8 cellular contexts compared by ENCODE assay signal in the genomic region with DNA sequence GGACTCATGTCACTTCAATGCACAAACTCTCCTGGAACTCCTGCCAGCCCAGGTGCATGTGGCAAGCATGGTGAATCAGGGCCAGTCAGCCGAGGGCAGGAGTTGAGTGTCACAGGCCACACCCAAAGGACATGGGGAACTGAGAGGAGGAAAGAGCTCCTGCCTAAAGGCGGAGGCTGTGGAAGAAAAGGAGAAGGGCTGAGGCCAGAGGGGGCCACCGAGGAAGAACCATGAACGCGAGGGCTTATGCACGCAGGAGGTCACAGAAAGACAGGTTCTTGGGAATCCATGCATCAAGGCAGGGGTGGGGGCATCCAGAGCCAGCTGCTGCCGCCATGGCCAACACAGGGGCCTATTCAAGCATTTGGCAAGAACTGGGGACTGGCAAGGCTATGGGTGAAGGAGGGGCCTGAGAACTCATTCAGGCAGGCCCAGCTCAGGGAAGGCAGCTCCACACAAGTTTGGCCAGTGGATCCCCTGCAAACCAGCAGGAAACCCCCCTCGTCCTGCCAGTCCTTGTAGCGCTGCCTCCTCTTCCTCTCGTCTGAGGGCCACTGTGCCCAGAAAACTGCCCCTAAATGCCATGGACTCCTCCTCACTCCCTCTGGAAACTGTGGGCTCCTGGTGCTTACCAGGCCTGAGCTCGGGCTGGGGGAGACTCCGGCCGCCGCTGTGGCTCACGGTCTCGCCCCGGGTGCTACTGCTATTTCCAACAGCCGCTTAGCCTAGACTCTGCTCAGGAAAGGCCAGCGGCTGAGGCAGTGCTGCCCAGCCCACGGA. TPM values are rescaled to one million over a fixed set of nuclear protein-coding genes. Genes with fewer than 3 reads are reported as not detected.
DNase-seq lines count a peak whose midpoint lies in the region; TF ChIP-seq lines count a peak whose summit lies in the region.

No MANE protein-coding gene starts in this region.

- no peaks in the 10 kb centered on the region for H3K9me3 ChIP-seq in ES-I3 (ENCODE audit: control insufficient read depth, insufficient read depth, low read length)
- no peaks in the 10 kb centered on the region for H3K9me3 ChIP-seq in SU-DHL-6 (ENCODE audit: insufficient read depth, low read length)
- H3K9me3 ChIP-seq in left ventricle myocardium inferior (replicated peaks): no peaks in the 10 kb centered on the region

- H3K27me3 ChIP-seq in SU-DHL-6 (ENCODE audit: low read length) (no peaks in the 10 kb centered on the region), left ventricle myocardium inferior (ENCODE audit: low read depth) (no peaks in the 10 kb centered on the region)

- H3K9ac ChIP-seq in ES-I3 (ENCODE audit: low read depth, low read length) (peak overlapping the region; percentile 75; the same call in 1 of the 2 replicates), SU-DHL-6 (ENCODE audit: low read length) (peak overlapping the region; percentile 20; the same call in 1 of the 2 replicates)

- H3K4me2 ChIP-seq in SU-DHL-6 (ENCODE audit: low read depth, low read length, poor library complexity, severe bottlenecking): peak overlapping the region; percentile 27

- H3K4me1 ChIP-seq in ES-I3 (ENCODE audit: insufficient read depth, low read length) (no peaks in the 10 kb centered on the region), left ventricle myocardium inferior (peaks cover 67% of the 10 kb centered on the region)

- H3F3A ChIP-seq in SU-DHL-6 (ENCODE audit: insufficient read depth): no peaks in the 10 kb centered on the region; the same call in 1 of the 2 replicates

- intact Hi-C loops in left ventricle myocardium inferior (cut with micrococcal nuclease): loop anchor here (5.0 kb wide), 1 partner anchor 225 kb away; no protein-coding TSS in a partner anchor

- no peaks in the 10 kb centered on the region for H3K9me2 ChIP-seq in SU-DHL-6 (replicated peaks; ENCODE audit: insufficient read depth, low read length)

- H3K27ac ChIP-seq in SU-DHL-6 (ENCODE audit: low read depth, low read length): no peak overlapping the region
- H3K27ac ChIP-seq in left ventricle myocardium inferior (replicated peaks): peak overlapping the region; percentile 98

- no peak for DNase-seq in left ventricle myocardium inferior
- peak; percentile 15 for DNase-seq in renal cortical epithelial cell (ENCODE audit: low read depth)
- DNase-seq in T-helper 2 cell: no peak
- DNase-seq in NCI-H2029 treated with DMSO at 0.1 percent for 48 hours (lab: John Stamatoyannopoulos, UW): no peak
- DNase-seq in DMS114 treated with DMSO at 0.1 percent for 48 hours (lab: John Stamatoyannopoulos, UW; ENCODE audit: unreplicated experiment): no peak
- DNase-seq in SW 1271 (lab: John Stamatoyannopoulos, UW): no peak

- H3K4me3 ChIP-seq in SU-DHL-6 (ENCODE audit: insufficient read depth, low read length, poor library complexity, severe bottlenecking) (no peak overlapping the region), left ventricle myocardium inferior (peak overlapping the region; percentile 70)

- no peak for TF ChIP-seq CTCF in SU-DHL-6 (IDR thresholded peaks at IDR 0.05; ENCODE audit: insufficient read depth, low read length, poor library complexity, severe bottlenecking)
- TF ChIP-seq CTCF in left ventricle myocardium inferior (IDR thresholded peaks at IDR 0.05; ENCODE audit: borderline replicate concordance): no peak

- H2AFZ ChIP-seq in SU-DHL-6 (ENCODE audit: low read depth, low read length, severe bottlenecking): peak overlapping the region; percentile 46

- H3K36me3 ChIP-seq in ES-I3 (ENCODE audit: insufficient read depth, low read length) (no peaks in the 10 kb centered on the region), SU-DHL-6 (ENCODE audit: low read length) (no peaks in the 10 kb centered on the region), left ventricle myocardium inferior (peaks cover 37% of the 10 kb centered on the region)

- H4K20me1 ChIP-seq in SU-DHL-6 (ENCODE audit: low read depth, low read length): no peaks in the 10 kb centered on the region

- no peaks in the 10 kb centered on the region for H3K79me2 ChIP-seq in SU-DHL-6 (ENCODE audit: insufficient read depth, low read length)

RNA-seq across cellular contexts. Expression of a gene that starts 15.4 kb away (rescaled TPM):
- 17.5 TPM for total RNA-seq in left ventricle myocardium inferior
- total RNA-seq in renal cortical epithelial cell: 18.9 and 30.3 TPM in 2 replicates

RNA-seq across cellular contexts. Expression of a gene that starts 45.4 kb away (rescaled TPM):
- total RNA-seq in left ventricle myocardium inferior (11.2 TPM), renal cortical epithelial cell (11.8 and 30.5 TPM in 2 replicates)
